ENCODE assay signal across 24 cellular contexts in genomic region chr1:157628773-157629172, GRCh38. TPM values are rescaled to one million over a fixed set of nuclear protein-coding genes. Genes with fewer than 3 reads are reported as not detected.
DNase-seq lines count a peak whose midpoint lies in the region; ATAC-seq and TF ChIP-seq lines count a peak whose summit lies in the region.
"Had no signal": no experiment of that assay in that cellular context is flagged by ENCODE, and none has a peak within 500 bp of the region (broad histone marks: within the 10 kb centered on the region; RNA-seq: fewer than 3 reads in every experiment).

No MANE protein-coding gene starts in this region.

- CTCF ChIA-PET in CD8-positive, alpha-beta memory T cell (lab: Charles Lee) = no interaction called here

- H3K4me3 ChIP-seq in CD8-positive, alpha-beta memory T cell (ENCODE audit: low read length) = no peak overlapping the region
- H3K4me3 ChIP-seq in Jurkat, Clone E6-1 (ENCODE audit: low read length) = no peak overlapping the region
- H3K4me3 ChIP-seq in thyroid gland (replicated peaks in 1 of 3) = no peak overlapping the region

- H3K27me3 Mint-ChIP-seq in CD8-positive, alpha-beta memory T cell = peaks cover 4 to 16% of the 10 kb centered on the region in 2 donors
- H3K27me3 Mint-ChIP-seq in immature natural killer cell (ENCODE audit: low read depth in 3 of 3) = peaks cover 3 to 7% (median 4%) of the 10 kb centered on the region in 3 donors

- no peak for ATAC-seq in GM18519 (IDR thresholded peaks at IDR 0.05; ENCODE audit: low FRiP score, unreplicated experiment)
- ATAC-seq: HCT116 had no signal

- H3K27ac ChIP-seq in CD8-positive, alpha-beta memory T cell (ENCODE audit: low read depth, low read length) = no peak overlapping the region
- no peak overlapping the region for H3K27ac ChIP-seq in thyroid gland
- H3K27ac ChIP-seq: RWPE1 had no signal

- peaks cover 0 to 10% (median 0%) of the 10 kb centered on the region in 5 donors for H3K9me3 Mint-ChIP-seq in CD8-positive, alpha-beta memory T cell
- H3K9me3 Mint-ChIP-seq in immature natural killer cell = peaks cover 0 to 1% (median 0%) of the 10 kb centered on the region in 6 donors

- no peaks in the 10 kb centered on the region for H3K36me3 ChIP-seq in CD8-positive, alpha-beta memory T cell (ENCODE audit: insufficient read depth, low read length)
- no peaks in the 10 kb centered on the region for H3K36me3 ChIP-seq in thyroid gland

- 90 to 92% methylated on average over 1 of the region's 1 CpG for WGBS in thyroid gland, 2 donors

- peak overlapping the region in 2 of 7 donors; percentile 26 to 37 for H3K4me3 Mint-ChIP-seq in CD8-positive, alpha-beta memory T cell
- peak overlapping the region in 2 of 5 donors; percentile 22 to 44 for H3K4me3 Mint-ChIP-seq in immature natural killer cell

- DNase-seq in CD8-positive, alpha-beta memory T cell = peak in 3 of 5 donors; percentile 2 to 45 (median 45)
- peak; percentile 88 for DNase-seq in Jurkat, Clone E6-1 (ENCODE audit: low read depth, low spot score)
- DNase-seq in RPMI8226 (peak; percentile 2), immature natural killer cell (peak; percentile 46 to 58 (median 49)), NCI-H2227 treated with DMSO at 0.1 percent for 48 hours (lab: John Stamatoyannopoulos, UW) (no peak), thyroid gland (no peak)
- DNase-seq: C1 segment of cervical spinal cord, Calu3, DMS79 treated with DMSO at 0.1 percent for 48 hours, KG1, NCI-H1092, NCI-H1417 treated with DMSO at 0.1 percent for 48 hours, NCI-H187, NCI-H2171 treated with DMSO at 0.1 percent for 48 hours, NCI-H526, NCI-H82, SHP77, T-helper 1 cell had no signal

- H3K9me3 ChIP-seq in CD8-positive, alpha-beta memory T cell (ENCODE audit: low read length) = no peaks in the 10 kb centered on the region
- H3K9me3 ChIP-seq in thyroid gland = no peaks in the 10 kb centered on the region

- POLR2A ChIA-PET in CD8-positive, alpha-beta memory T cell (lab: Charles Lee) = no interaction called here

- no peaks in the 10 kb centered on the region for H3K27me3 ChIP-seq in CD8-positive, alpha-beta memory T cell (ENCODE audit: insufficient read depth, low read length, poor library complexity, severe bottlenecking)
- no peaks in the 10 kb centered on the region for H3K27me3 ChIP-seq in thyroid gland

- H3K36me3 Mint-ChIP-seq in CD8-positive, alpha-beta memory T cell = no peaks in the 10 kb centered on the region
- H3K36me3 Mint-ChIP-seq in immature natural killer cell = peaks cover 3 to 6% (median 4%) of the 10 kb centered on the region in 3 donors

- H3K4me1 Mint-ChIP-seq in CD8-positive, alpha-beta memory T cell = peaks cover 18 to 31% (median 23%) of the 10 kb centered on the region in 3 donors
- H3K4me1 Mint-ChIP-seq in immature natural killer cell = peaks cover 10 to 29% of the 10 kb centered on the region in 2 donors

- intact Hi-C loops in thyroid gland (cut with DNase I) = no loop called here

- peak overlapping the region in 3 of 8 donors; percentile 33 to 68 (median 61) for H3K27ac Mint-ChIP-seq in CD8-positive, alpha-beta memory T cell
- peak overlapping the region in 1 of 6 donors; percentile 14 for H3K27ac Mint-ChIP-seq in immature natural killer cell

- no peak for TF ChIP-seq CTCF in thyroid gland (IDR thresholded peaks at IDR 0.05)

- H3K4me1 ChIP-seq in CD8-positive, alpha-beta memory T cell (ENCODE audit: insufficient read depth, low read length) = no peaks in the 10 kb centered on the region
- no peaks in the 10 kb centered on the region for H3K4me1 ChIP-seq in thyroid gland

- TF ChIP-seq POLR2A in thyroid gland (IDR thresholded peaks at IDR 0.05) = no peak

RNA-seq across cellular contexts. Expression of gene FCRL4, which starts 30.9 kb away (rescaled TPM):
- not detected for total RNA-seq in CD8-positive, alpha-beta memory T cell
- not detected for polyA plus RNA-seq in CD8-positive, alpha-beta memory T cell
- polyA plus RNA-seq in Jurkat, Clone E6-1 (2012; ENCODE audit: insufficient read depth, insufficient read length) = not detected
- polyA plus RNA-seq in immature natural killer cell = not detected
- not detected for total RNA-seq in thyroid gland
- total RNA-seq: A673, Calu3, H4, SK-MEL-5 had no signal

Comparison
In these comparisons a context has a peak if more than half of its experiments do, and no peak if none do; other contexts are left out.
1. DNase-seq: peak in CD8-positive, alpha-beta memory T cell (3 of 5), Jurkat, Clone E6-1 (single experiment), RPMI8226 (single experiment) and immature natural killer cell (3 of 3); none in NCI-H2227 treated with DMSO at 0.1 percent for 48 hours (single experiment) and thyroid gland (0 of 2).